Comparison of ENCODE assay signal across 20 cellular contexts in genomic region chr10:37707829-37708578, GRCh38.
"Had no signal": no experiment of that assay in that cellular context is flagged by ENCODE, and none has a peak within 500 bp of the region (broad histone marks: within the 10 kb centered on the region; RNA-seq: fewer than 3 reads in every experiment).

No MANE protein-coding gene starts in this region.

- H3K27ac ChIP-seq: dorsolateral prefrontal cortex, lower lobe of right lung, thyroid gland had no signal

- H3K27me3 ChIP-seq: thyroid gland had no signal

- H3K4me3 Mint-ChIP-seq: activated B cell treated with CpG ODN at 0.5 μM for 24 hours; activated CD8-positive, alpha-beta T cell treated with anti-CD3 and anti-CD28 coated beads for 36 hours; activated naive CD4-positive, alpha-beta T cell treated with anti-CD3 and anti-CD28 coated beads, Interleukin-2, amount 10 ng/mL, durations not matched to agents 7 days and 5 days; activated naive CD8-positive, alpha-beta T cell treated with anti-CD3 and anti-CD28 coated beads, Interleukin-2, amount 50 U/mL, for 24 hours; activated T-cell treated with anti-CD3 and anti-CD28 coated beads, Interleukin-2, amount 50 U/mL, for 4 hours; brain; nephron had no signal

- H3K9me3 ChIP-seq: lower lobe of right lung, thyroid gland had no signal

- H3K4me1 Mint-ChIP-seq: activated B cell treated with CpG ODN at 0.5 μM for 24 hours; activated naive CD4-positive, alpha-beta T cell treated with anti-CD3 and anti-CD28 coated beads, Interleukin-2, amount 10 ng/mL, durations not matched to agents 7 days and 5 days; activated naive CD8-positive, alpha-beta T cell treated with anti-CD3 and anti-CD28 coated beads, Interleukin-2, amount 50 U/mL, for 24 hours; brain; nephron had no signal

- H3K4me1 ChIP-seq: lower lobe of right lung, thyroid gland had no signal

- DNase-seq: activated B cell treated with CpG ODN at 0.5 μM for 24 hours; activated CD4-positive, alpha-beta T cell treated with anti-CD3 and anti-CD28 coated beads for 48 hours; activated CD8-positive, alpha-beta T cell treated with anti-CD3 and anti-CD28 coated beads for 36 hours; activated naive CD4-positive, alpha-beta T cell treated with anti-CD3 and anti-CD28 coated beads, Interleukin-2, amount 10 ng/mL, durations not matched to agents 7 days and 5 days; activated naive CD8-positive, alpha-beta T cell treated with anti-CD3 and anti-CD28 coated beads, Interleukin-2, amount 50 U/mL, for 24 hours; activated T-cell treated with anti-CD3 and anti-CD28 coated beads, Interleukin-2, amount 50 U/mL, for 4 hours; caudate nucleus; foreskin fibroblast; hippocampal formation; lower lobe of right lung; occipital lobe; stimulated activated CD4-positive, alpha-beta T cell treated with anti-CD3 and anti-CD28 coated beads, Interleukin-12 subunit alpha, Interleukin-12 subunit beta, amount 100 ng/mL, for 4 hours; stimulated activated CD4-positive, alpha-beta T cell treated with anti-CD3 and anti-CD28 coated beads, Interleukin-1b, Interleukin-23, amount 100 ng/mL, for 48 hours; stimulated activated CD8-positive, alpha-beta memory T cell treated with anti-CD3 and anti-CD28 coated beads, Interleukin-4, amount 100 ng/mL, for 48 hours; stimulated activated naive CD4-positive, alpha-beta T cell; thyroid gland had no signal

- H3K36me3 ChIP-seq: lower lobe of right lung, thyroid gland had no signal

- H3K36me3 Mint-ChIP-seq: activated naive CD4-positive, alpha-beta T cell treated with anti-CD3 and anti-CD28 coated beads, Interleukin-2, amount 10 ng/mL, durations not matched to agents 7 days and 5 days; brain had no signal

- ATAC-seq: activated CD8-positive, alpha-beta T cell treated with anti-CD3 and anti-CD28 coated beads for 36 hours; activated naive CD8-positive, alpha-beta T cell treated with anti-CD3 and anti-CD28 coated beads, Interleukin-2, amount 50 U/mL, for 24 hours; activated T-cell treated with anti-CD3 and anti-CD28 coated beads, Interleukin-2, amount 50 U/mL, for 4 hours; lower lobe of right lung had no signal

- H3K27me3 Mint-ChIP-seq: activated B cell treated with CpG ODN at 0.5 μM for 24 hours; activated CD8-positive, alpha-beta T cell treated with anti-CD3 and anti-CD28 coated beads for 36 hours; activated naive CD4-positive, alpha-beta T cell treated with anti-CD3 and anti-CD28 coated beads, Interleukin-2, amount 10 ng/mL, durations not matched to agents 7 days and 5 days; brain; progenitor cell of endocrine pancreas had no signal

- H3K27ac Mint-ChIP-seq: activated B cell treated with CpG ODN at 0.5 μM for 24 hours; activated CD8-positive, alpha-beta T cell treated with anti-CD3 and anti-CD28 coated beads for 36 hours; activated naive CD4-positive, alpha-beta T cell treated with anti-CD3 and anti-CD28 coated beads, Interleukin-2, amount 10 ng/mL, durations not matched to agents 7 days and 5 days; activated naive CD8-positive, alpha-beta T cell treated with anti-CD3 and anti-CD28 coated beads, Interleukin-2, amount 50 U/mL, for 24 hours; brain; nephron; progenitor cell of endocrine pancreas had no signal

- H3K4me3 ChIP-seq: dorsolateral prefrontal cortex, lower lobe of right lung, thyroid gland had no signal
